ENCODE assay signal across 22 cellular contexts in the genomic region with DNA sequence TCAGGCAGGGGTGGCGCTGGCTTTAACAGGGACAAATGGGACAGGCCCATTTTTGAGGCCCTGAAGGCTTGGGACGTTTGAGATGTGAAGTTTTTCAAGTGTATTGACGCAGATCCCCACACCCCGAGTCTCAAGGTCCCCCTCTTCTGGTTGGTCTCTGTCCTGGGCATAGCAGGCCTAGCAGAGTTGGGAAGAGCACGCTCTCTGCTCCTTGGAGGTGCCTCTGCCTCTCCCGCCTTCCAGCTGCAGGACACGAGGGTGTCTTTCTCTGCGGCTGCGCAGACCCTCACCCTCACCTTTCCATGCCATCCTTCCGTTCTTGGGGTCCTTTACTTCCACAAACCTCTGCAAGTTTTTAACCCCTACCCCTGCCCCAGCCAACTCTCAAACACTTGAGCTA. TPM values are rescaled to one million over a fixed set of nuclear protein-coding genes. Genes with fewer than 3 reads are reported as not detected.
DNase-seq lines count a peak whose midpoint lies in the region; ATAC-seq, FAIRE-seq and TF ChIP-seq lines count a peak whose summit lies in the region.
"Had no signal": no experiment of that assay in that cellular context is flagged by ENCODE, and none has a peak within 500 bp of the region (broad histone marks: within the 10 kb centered on the region; RNA-seq: fewer than 3 reads in every experiment).

No MANE protein-coding gene starts in this region.

- no peak overlapping the region for H2AFZ ChIP-seq in K562 (ENCODE audit: low read depth, low read length)
- H2AFZ ChIP-seq in neuronal stem cell (ENCODE audit: low read length) = no peak overlapping the region

- POLR2A ChIA-PET in K562 (lab: Yijun Ruan, JAX) = no interaction called here

- no peak overlapping the region for H3K9ac ChIP-seq in K562 (ENCODE audit: insufficient read depth in 1 of 2, low read depth in 2 of 2, low read length in 2 of 2)
- H3K9ac ChIP-seq in neuronal stem cell (ENCODE audit: low read depth, low read length, poor library complexity) = no peak overlapping the region
- H3K9ac ChIP-seq: KMS-11 had no signal

- CTCF ChIA-PET in K562 (lab: Yijun Ruan, JAX; ENCODE audit: low intra/inter-chr PET ratio) = no interaction called here

- no peak overlapping the region for H3K4ac ChIP-seq in neuronal stem cell (ENCODE audit: low read length)

- no peak overlapping the region for H2BK12ac ChIP-seq in neuronal stem cell (ENCODE audit: low read length)

- H2AK5ac ChIP-seq in neuronal stem cell (ENCODE audit: low read depth, low read length) = peak overlapping the region; percentile 6

- H3K36me3 ChIP-seq in H7 (replicated peaks; ENCODE audit: control insufficient read depth, insufficient read depth, low read length) (no peaks in the 10 kb centered on the region), K562 (ENCODE audit: control insufficient read depth, insufficient read depth, low read length) (no peaks in the 10 kb centered on the region), neuronal stem cell (replicated peaks in 1 of 2; ENCODE audit: control insufficient read depth in 2 of 2, insufficient read depth in 2 of 2, low read length in 2 of 2) (no peaks in the 10 kb centered on the region), left lung (peaks cover 0 to 4% of the 10 kb centered on the region in 2 donors)

- H3K23ac ChIP-seq in neuronal stem cell (ENCODE audit: low read depth, low read length, poor library complexity) = no peak overlapping the region

- no peak overlapping the region for H2BK15ac ChIP-seq in neuronal stem cell (ENCODE audit: low read length)

- intact Hi-C loops in K562 (cut with micrococcal nuclease) = no loop called here
- intact Hi-C loops in left lung (cut with DNase I) = no loop called here

- H3K9me1 ChIP-seq in K562 (ENCODE audit: control insufficient read depth, insufficient read depth, low read length) = peaks cover 2% of the 10 kb centered on the region

- no peak overlapping the region for H3K14ac ChIP-seq in neuronal stem cell (ENCODE audit: low read length)

- no peak for TF ChIP-seq RAD21 in K562 (CRISPR knock-in tag; conservative IDR thresholded peaks at IDR 0.05 in 1 of 2, IDR thresholded peaks at IDR 0.05 in 1 of 2)

- H3K27me3 ChIP-seq in H7 (ENCODE audit: control insufficient read depth, insufficient read depth, low read length) (no peaks in the 10 kb centered on the region), K562 (ENCODE audit: control insufficient read depth in 2 of 2, insufficient read depth in 2 of 2, low read length in 2 of 2) (peaks cover 8 to 61% of the 10 kb centered on the region in 2 experiments; a peak in 4 of 5 replicates), neuronal stem cell (ENCODE audit: control insufficient read depth in 3 of 3, insufficient read depth in 3 of 3, low read depth in 1 of 3, low read length in 3 of 3) (peaks cover 0 to 4% (median 0%) of the 10 kb centered on the region in 3 experiments), left lung (no peaks in the 10 kb centered on the region)
- H3K27me3 ChIP-seq: BE2C had no signal

- DNase-seq in H7 (peak; percentile 71), K562 (ENCODE audit: extremely low read depth in 1 of 4, low spot score in 3 of 4) (peak in 1 of 4 experiments; percentile 26), neuronal stem cell (ENCODE audit: low spot score) (no peak), left lung (no peak), caudate nucleus (lab: John Stamatoyannopoulos, UW) (no peak)
- DNase-seq: ACHN; BE2C; Caco-2; CD4-positive, alpha-beta T cell; HCEC 1CT; HFFc6 had no signal

- no peak for TF ChIP-seq EP300 in K562 (IDR thresholded peaks at IDR 0.05; ENCODE audit: low read length)

- H3K4me3 ChIP-seq in H7 (ENCODE audit: insufficient read depth, low read depth, low read length) = no peak overlapping the region
- H3K4me3 ChIP-seq in K562 = no peak overlapping the region
- no peak overlapping the region for H3K4me3 ChIP-seq in neuronal stem cell (ENCODE audit: low read length in 2 of 2)
- no peak overlapping the region for H3K4me3 ChIP-seq in left lung

- in situ Hi-C loops in K562 (cut with MboI) = no loop called here

- TF ChIP-seq CTCF in K562 (IDR thresholded peaks at IDR 0.05 in 2 of 3, conservative IDR thresholded peaks at IDR 0.05 in 1 of 3; ENCODE audit: insufficient read depth in 2 of 3, low read depth in 1 of 3, low read length in 3 of 3) = peak in 2 of 3 experiments; percentile 5 to 24; a peak in 1 of 6 replicates
- TF ChIP-seq CTCF in left lung (IDR thresholded peaks at IDR 0.05) = no peak

- BruUV-seq in K562 (replicated peaks; lab: Mats Ljungman, UMichigan) = no TSS peak

- peaks cover 1 to 2% of the 10 kb centered on the region in 2 experiments; a peak in 2 of 5 replicates for H3K4me1 ChIP-seq in K562 (replicated peaks in 1 of 2; ENCODE audit: control insufficient read depth in 2 of 2, insufficient read depth in 2 of 2, low read length in 2 of 2)
- H3K4me1 ChIP-seq in neuronal stem cell (ENCODE audit: control insufficient read depth in 2 of 2, insufficient read depth in 1 of 2, low read depth in 1 of 2, low read length in 2 of 2) = peaks cover 4 to 14% of the 10 kb centered on the region in 2 donors
- H3K4me1 ChIP-seq in left lung = peaks cover 6 to 11% of the 10 kb centered on the region in 2 donors

- H3K18ac ChIP-seq in neuronal stem cell (ENCODE audit: low read length) = no peak overlapping the region

- whole genome bisulfite sequencing in K562 (ENCODE audit: insufficient coverage, low coverage, missing lambda C conversion rate) = 0% methylated on average over 6 of the region's 10 CpGs
- WGBS in neuronal stem cell (ENCODE audit: extremely low coverage in 2 of 2, insufficient read length in 2 of 2, insufficient replicate concordance in 1 of 2), 2 donors = no CpG with 5 or more reads among the region's 10 CpGs

- no peaks in the 10 kb centered on the region for H3K79me2 ChIP-seq in K562 (ENCODE audit: control insufficient read depth, insufficient read depth, low read length)

- no peaks in the 10 kb centered on the region; the same call in 1 of the 2 replicates for H4K20me1 ChIP-seq in K562 (replicated peaks; ENCODE audit: control insufficient read depth, insufficient read depth, low read length)

- H2BK120ac ChIP-seq in neuronal stem cell (ENCODE audit: low read depth, low read length) = no peak overlapping the region

- H3K27ac ChIP-seq in K562 (ENCODE audit: extremely low read depth, low read depth, low read length) (no peak overlapping the region), neuronal stem cell (replicated peaks; ENCODE audit: low read length) (no peak overlapping the region), left lung (no peak overlapping the region), caudate nucleus (ENCODE audit: low read depth, low read length) (no peak overlapping the region)
- H3K27ac ChIP-seq: C4-2B, KMS-11 had no signal

- H3K4me2 ChIP-seq in K562 (ENCODE audit: insufficient read depth, low read length) (no peak overlapping the region), neuronal stem cell (ENCODE audit: insufficient read depth, low read length, poor library complexity, severe bottlenecking) (no peak overlapping the region)
- H3K4me2 ChIP-seq: KMS-11 had no signal

- H4K8ac ChIP-seq in neuronal stem cell (ENCODE audit: low read depth, low read length) = no peak overlapping the region

- no peak overlapping the region for H2BK5ac ChIP-seq in neuronal stem cell (ENCODE audit: low read length)

- H4K91ac ChIP-seq in neuronal stem cell (ENCODE audit: low read depth, low read length, poor library complexity) = no peak overlapping the region

- H3K79me1 ChIP-seq in neuronal stem cell (ENCODE audit: low read depth, low read length) = no peaks in the 10 kb centered on the region

- no peak for ATAC-seq in K562
- no peak for ATAC-seq in GM18858 (IDR thresholded peaks at IDR 0.05; ENCODE audit: unreplicated experiment)
- no peak for ATAC-seq in left lung
- ATAC-seq: HepG2 had no signal

- H3K9me3 ChIP-seq in K562 (replicated peaks; ENCODE audit: control insufficient read depth, insufficient read depth, low read depth, low read length) (no peaks in the 10 kb centered on the region), neuronal stem cell (replicated peaks in 1 of 2; ENCODE audit: control insufficient read depth in 2 of 2, insufficient read depth in 1 of 2, low read depth in 1 of 2, low read length in 2 of 2) (no peaks in the 10 kb centered on the region), left lung (no peaks in the 10 kb centered on the region)
- H3K9me3 ChIP-seq: BE2C, Caco-2 had no signal

- no peak for FAIRE-seq in K562 (lab: Jason Lieb, UNC)
- FAIRE-seq: A204.1, D721Med, G401.6, GM12892, GM18507, HepG2 had no signal

- no peak for TF ChIP-seq POLR2A in K562 (conservative IDR thresholded peaks at IDR 0.05)

RNA-seq across cellular contexts. Expression of a gene that starts 18.6 kb away (rescaled TPM):
- total RNA-seq in H7 (2014; rRNA removed; shearing (Covaris generic)) = 0.42 and 0.70 TPM in 2 replicates
- 0.07 TPM in 1 of 2 replicates, not detected in the other for total RNA-seq in K562 (2011; cell fraction: chromatin; rRNA removed; ENCODE audit: low replicate concordance)
- not detected in 2 replicates for total RNA-seq in K562 (2011; cell fraction: nucleolus; rRNA removed)
- total RNA-seq in K562 (2011; cell fraction: nucleoplasm; rRNA removed) = not detected in 2 replicates
- total RNA-seq in K562 (2014; rRNA removed) (not detected in 2 replicates), K562 (2014; rRNA removed; fragmentation: Illumina TruSeq; extraction: Trizol) (not detected in 2 replicates), K562 (2015; rRNA removed; fragmentation: Illumina TruSeq; extraction: Trizol) (not detected in 2 replicates), K562 (2021) (0.04 TPM in 1 of 2 replicates, not detected in the other), left lung (10 to 100 TPM; 17.3 to 18.5 TPM)
- polyA plus RNA-seq in K562 (2011; rRNA removed) (not detected in 2 replicates), K562 (2014; fragmentation: Illumina TruSeq; extraction: Trizol) (not detected in 2 replicates), K562 (2014; fragmentation: Nextera tagmentation; extraction: Ambion mirVana) (not detected), K562 (2014; rRNA removed) (not detected in 2 replicates)
- polyA plus RNA-seq in K562 (2011; cell fraction: cytosol; rRNA removed) = 0.01 TPM in 1 of 2 replicates, not detected in the other
- polyA plus RNA-seq in K562 (2011; cell fraction: nucleus; rRNA removed) = not detected in 2 replicates
- 0.04 TPM in 1 of 2 replicates, not detected in the other for polyA plus RNA-seq in K562 (2012)
- not detected in 2 replicates for polyA minus RNA-seq in K562 (2011; rRNA and poly(A)+ RNA removed)
- not detected in 2 replicates for polyA minus RNA-seq in K562 (2011; cell fraction: cytosol; rRNA and poly(A)+ RNA removed)
- polyA minus RNA-seq in K562 (2011; cell fraction: nucleus; rRNA and poly(A)+ RNA removed) = not detected in 2 replicates
- 0.17 TPM for polyA plus RNA-seq in neuronal stem cell (2013, experiment 1 of 2)
- 0.15 TPM for polyA plus RNA-seq in neuronal stem cell (2013, experiment 2 of 2)
- total RNA-seq: H4 had no signal
- polyA plus RNA-seq: IgD-negative memory B cell had no signal

RNA-seq across cellular contexts. Expression of a gene that starts 28.4 kb away (rescaled TPM):
- not detected in 2 replicates for total RNA-seq in H7 (2014; rRNA removed; shearing (Covaris generic))
- not detected in 2 replicates for total RNA-seq in K562 (2011; cell fraction: chromatin; rRNA removed; ENCODE audit: low replicate concordance)
- total RNA-seq in K562 (2011; cell fraction: nucleolus; rRNA removed) = not detected in 2 replicates
- total RNA-seq in K562 (2011; cell fraction: nucleoplasm; rRNA removed) = not detected in 2 replicates
- total RNA-seq in K562 (2014; rRNA removed) (not detected in 2 replicates), K562 (2014; rRNA removed; fragmentation: Illumina TruSeq; extraction: Trizol) (not detected in 2 replicates), K562 (2015; rRNA removed; fragmentation: Illumina TruSeq; extraction: Trizol) (not detected in 2 replicates), K562 (2021) (not detected in 2 replicates), left lung (not detected)
- polyA plus RNA-seq in K562 (2011; rRNA removed) (not detected in 2 replicates), K562 (2014; fragmentation: Illumina TruSeq; extraction: Trizol) (not detected in 2 replicates), K562 (2014; fragmentation: Nextera tagmentation; extraction: Ambion mirVana) (not detected), K562 (2014; rRNA removed) (not detected in 2 replicates)
- polyA plus RNA-seq in K562 (2011; cell fraction: cytosol; rRNA removed) = not detected in 2 replicates
- not detected in 2 replicates for polyA plus RNA-seq in K562 (2011; cell fraction: nucleus; rRNA removed)
- not detected in 2 replicates for polyA plus RNA-seq in K562 (2012)
- not detected in 2 replicates for polyA minus RNA-seq in K562 (2011; rRNA and poly(A)+ RNA removed)
- not detected in 2 replicates for polyA minus RNA-seq in K562 (2011; cell fraction: cytosol; rRNA and poly(A)+ RNA removed)
- polyA minus RNA-seq in K562 (2011; cell fraction: nucleus; rRNA and poly(A)+ RNA removed) = not detected in 2 replicates
- polyA plus RNA-seq in neuronal stem cell (2013, experiment 1 of 2) = not detected
- polyA plus RNA-seq in neuronal stem cell (2013, experiment 2 of 2) = not detected
- total RNA-seq: Caco-2; CD4-positive, alpha-beta T cell; H4; HepG2; HFFc6 had no signal
- polyA plus RNA-seq: HepG2, IgD-negative memory B cell had no signal

RNA-seq across cellular contexts. Expression of a gene that starts 56.1 kb away (rescaled TPM):
- 1.2 and 3.7 TPM in 2 replicates for total RNA-seq in H7 (2014; rRNA removed; shearing (Covaris generic))
- total RNA-seq in K562 (2011; cell fraction: chromatin; rRNA removed; ENCODE audit: low replicate concordance) = not detected in 2 replicates
- total RNA-seq in K562 (2011; cell fraction: nucleolus; rRNA removed) = not detected in 2 replicates
- total RNA-seq in K562 (2011; cell fraction: nucleoplasm; rRNA removed) = not detected in 2 replicates
- total RNA-seq in K562 (2014; rRNA removed) (not detected in 2 replicates), K562 (2014; rRNA removed; fragmentation: Illumina TruSeq; extraction: Trizol) (not detected in 2 replicates), K562 (2015; rRNA removed; fragmentation: Illumina TruSeq; extraction: Trizol) (not detected in 2 replicates), K562 (2021) (not detected in 2 replicates), left lung (under 1 TPM in 1 of 2 donors, not detected in 1; 0.23 TPM)
- polyA plus RNA-seq in K562 (2011; rRNA removed) (not detected in 2 replicates), K562 (2014; fragmentation: Illumina TruSeq; extraction: Trizol) (not detected in 2 replicates), K562 (2014; fragmentation: Nextera tagmentation; extraction: Ambion mirVana) (not detected), K562 (2014; rRNA removed) (not detected in 2 replicates)
- not detected in 2 replicates for polyA plus RNA-seq in K562 (2011; cell fraction: cytosol; rRNA removed)
- polyA plus RNA-seq in K562 (2011; cell fraction: nucleus; rRNA removed) = not detected in 2 replicates
- not detected in 2 replicates for polyA plus RNA-seq in K562 (2012)
- polyA minus RNA-seq in K562 (2011; rRNA and poly(A)+ RNA removed) = not detected in 2 replicates
- not detected in 2 replicates for polyA minus RNA-seq in K562 (2011; cell fraction: cytosol; rRNA and poly(A)+ RNA removed)
- polyA minus RNA-seq in K562 (2011; cell fraction: nucleus; rRNA and poly(A)+ RNA removed) = not detected in 2 replicates
- 0.18 TPM for polyA plus RNA-seq in neuronal stem cell (2013, experiment 1 of 2)
- polyA plus RNA-seq in neuronal stem cell (2013, experiment 2 of 2) = 0.12 TPM
- total RNA-seq: Caco-2; CD4-positive, alpha-beta T cell; H4; HepG2; HFFc6 had no signal
- polyA plus RNA-seq: HepG2, IgD-negative memory B cell had no signal

Comparison
In these comparisons a context has a peak if more than half of its experiments do, and no peak if none do; other contexts are left out.
1. CTCF ChIP-seq: peak in K562 (2 of 3); none in left lung (0 of 2).
2. RNA of a gene that starts 18.6 kb away (total RNA-seq): 17.3 to 18.5 TPM in left lung; 0.42 to 0.70 TPM in H7 and 0.04 to 0.07 TPM in K562; every median in the first group is over 10 times any median in the second.